ENCODE assay signal across 8 cellular contexts in genomic region chr11:6711552-6711951, GRCh38. TPM values are rescaled to one million over a fixed set of nuclear protein-coding genes. Genes with fewer than 3 reads are reported as not detected.
DNase-seq lines count a peak whose midpoint lies in the region; FAIRE-seq and TF ChIP-seq lines count a peak whose summit lies in the region.
"Not testable (repeated sequence)": the region's sequence is repeated elsewhere in the genome, so short reads cannot be mapped to it uniquely, and the experiment has no call there.

No MANE protein-coding gene starts in this region.

- TF ChIP-seq CTCF in astrocyte (IDR thresholded peaks at IDR 0.05; ENCODE audit: insufficient read depth, low read depth, low read length): peak; percentile 16
- TF ChIP-seq CTCF in foreskin fibroblast (IDR thresholded peaks at IDR 0.05; ENCODE audit: low read depth, low read length): peak; percentile 21
- TF ChIP-seq CTCF in neural progenitor cell (IDR thresholded peaks at IDR 0.05): peak; percentile 45
- peak in 3 of 6 experiments; percentile 17 to 36 (median 31) for TF ChIP-seq CTCF in thyroid gland (IDR thresholded peaks at IDR 0.05)

- not testable (repeated sequence) for H3K9me3 ChIP-seq in astrocyte (ENCODE audit: insufficient read depth, low read depth, low read length); neural progenitor cell (ENCODE audit: low read depth); thyroid gland

- DNase-seq in CMK (ENCODE audit: low read depth) (peak; percentile 12), HT-29 (ENCODE audit: low spot score) (peak; percentile 49), OCI-M1 (lab: John Stamatoyannopoulos, UW) (peak; percentile 60), foreskin fibroblast (peak in 1 of 2 donors; percentile 19), neural progenitor cell (ENCODE audit: low spot score) (peak; percentile 32), thyroid gland (peak; percentile 21 to 41)
- peak; percentile 61 to 69 for DNase-seq in activated CD4-positive, alpha-beta T cell treated with anti-CD3 and anti-CD28 coated beads, Interleukin-2, amount 50 U/mL, for 48 hours
- not testable (repeated sequence) for DNase-seq in astrocyte (ENCODE audit: low read depth)

- not testable (repeated sequence) for H3K4me1 Mint-ChIP-seq in astrocyte (ENCODE audit: low read depth, unreplicated experiment); neural progenitor cell

- 86 to 96% methylated on average over 7 of the region's 7 CpGs for WGBS in thyroid gland, 2 donors

- intact Hi-C loops in thyroid gland (cut with DNase I): not testable (repeated sequence)

- H3K4me1 ChIP-seq in astrocyte (ENCODE audit: insufficient read depth, low read length); neural progenitor cell: not testable (repeated sequence)
- H3K4me1 ChIP-seq in thyroid gland: peaks cover 7 to 19% of the 10 kb centered on the region in 2 donors

- H4K20me1 ChIP-seq in astrocyte (ENCODE audit: insufficient read depth, low read length); neural progenitor cell (ENCODE audit: low read depth): not testable (repeated sequence)

- not testable (repeated sequence) for H3K27ac ChIP-seq in astrocyte (ENCODE audit: low read depth, low read length); neural progenitor cell; thyroid gland

- not testable (repeated sequence) for H3K4me2 ChIP-seq in astrocyte (ENCODE audit: low read length); neural progenitor cell

- not testable (repeated sequence) for H3K4me3 Mint-ChIP-seq in astrocyte (ENCODE audit: unreplicated experiment); neural progenitor cell

- H3K36me3 ChIP-seq in astrocyte (ENCODE audit: insufficient read depth, low read length); neural progenitor cell; thyroid gland: not testable (repeated sequence)

- not testable (repeated sequence) for H3K27me3 ChIP-seq in astrocyte (ENCODE audit: insufficient read depth, low read length); neural progenitor cell; thyroid gland

- not testable (repeated sequence) for FAIRE-seq in astrocyte (lab: Jason Lieb, UNC)

- not testable (repeated sequence) for H3K4me3 ChIP-seq in astrocyte (ENCODE audit: insufficient read depth, low read depth, low read length); foreskin fibroblast (ENCODE audit: low read depth in 1 of 2, low read length in 2 of 2); neural progenitor cell; thyroid gland (replicated peaks in 1 of 3)

- H3K27me3 Mint-ChIP-seq in astrocyte (ENCODE audit: low read depth, unreplicated experiment): peaks cover 11% of the 10 kb centered on the region
- not testable (repeated sequence) for H3K27me3 Mint-ChIP-seq in neural progenitor cell (ENCODE audit: insufficient read depth, low read depth)

- not testable (repeated sequence) for H2AFZ ChIP-seq in astrocyte (ENCODE audit: low read depth, low read length); neural progenitor cell (replicated peaks)

- H3K9ac ChIP-seq in astrocyte (ENCODE audit: low read length); neural progenitor cell: not testable (repeated sequence)

- H3K79me2 ChIP-seq in astrocyte (ENCODE audit: insufficient read depth, low read length); neural progenitor cell (ENCODE audit: low read depth): not testable (repeated sequence)

- H3K27ac Mint-ChIP-seq in astrocyte (ENCODE audit: unreplicated experiment); neural progenitor cell: not testable (repeated sequence)

- not testable (repeated sequence) for H3K36me3 Mint-ChIP-seq in astrocyte (ENCODE audit: low read depth, unreplicated experiment); neural progenitor cell

- not testable (repeated sequence) for H3K9me3 Mint-ChIP-seq in astrocyte (ENCODE audit: unreplicated experiment)
- H3K9me3 Mint-ChIP-seq in neural progenitor cell: peaks cover 12% of the 10 kb centered on the region

- TF ChIP-seq POLR2A in thyroid gland (IDR thresholded peaks at IDR 0.05): not testable (repeated sequence)

- not testable (repeated sequence) for H3F3A ChIP-seq in neural progenitor cell (ENCODE audit: low read depth)

RNA-seq across cellular contexts. Expression of gene MRPL17, which starts 28.4 kb away (rescaled TPM):
- 94.8 and 99.8 TPM in 2 replicates for total RNA-seq in HT-29 (2014; rRNA removed; shearing (Covaris generic))
- 89.2 and 89.9 TPM in 2 replicates for total RNA-seq in astrocyte
- 24.3 and 30.9 TPM in 2 replicates for total RNA-seq in neural progenitor cell (ENCODE audit: low replicate concordance)
- 100 to 1,000 TPM in 2 of 4 donors, 10 to 100 TPM in 2; 37.8 to 579 (median 144) TPM for total RNA-seq in thyroid gland

RNA-seq across cellular contexts. Expression of gene DCHS1, which starts 55.9 kb away (rescaled TPM):
- total RNA-seq in HT-29 (2014; rRNA removed; shearing (Covaris generic)): 0.05 and 0.18 TPM in 2 replicates
- total RNA-seq in astrocyte: 7.7 and 8.4 TPM in 2 replicates
- total RNA-seq in neural progenitor cell (ENCODE audit: low replicate concordance): 4.5 and 9.0 TPM in 2 replicates
- 10 to 100 TPM in 1 of 4 donors, 1 to 10 TPM in 3; 5.6 to 14.4 (median 9.6) TPM for total RNA-seq in thyroid gland
